In the genomic region with DNA sequence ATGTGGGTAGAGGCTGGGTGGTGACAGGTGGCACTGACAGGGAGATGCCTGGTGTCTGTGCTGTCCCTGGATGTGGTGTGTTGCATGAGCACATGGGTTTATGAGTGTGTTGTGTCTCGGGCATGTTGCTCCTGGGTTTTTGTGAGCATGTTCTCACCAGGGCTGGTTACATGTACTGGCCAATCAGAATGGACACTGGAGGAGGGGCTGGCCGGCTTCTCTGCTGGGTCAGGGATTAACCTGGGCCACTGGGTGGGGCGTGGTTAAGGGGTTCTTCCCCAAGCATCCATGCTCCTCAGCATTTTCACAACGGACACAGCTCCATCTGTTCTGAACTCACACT, we compare ENCODE assay signal across 16 cellular contexts. TPM values are rescaled to one million over a fixed set of nuclear protein-coding genes. Genes with fewer than 3 reads are reported as not detected.
DNase-seq lines count a peak whose midpoint lies in the region; ATAC-seq and TF ChIP-seq lines count a peak whose summit lies in the region.
"Had no signal": no experiment of that assay in that cellular context is flagged by ENCODE, and none has a peak within 500 bp of the region (broad histone marks: within the 10 kb centered on the region; RNA-seq: fewer than 3 reads in every experiment).

No MANE protein-coding gene starts in this region.

- H4K91ac ChIP-seq in mesenchymal stem cell (ENCODE audit: low read length), result no peak overlapping the region

- peak overlapping the region; percentile 62 for H3K27ac Mint-ChIP-seq in T-helper 17 cell
- no peak overlapping the region for H3K27ac Mint-ChIP-seq in effector memory CD8-positive, alpha-beta T cell
- H3K27ac Mint-ChIP-seq: nephron had no signal

- no peaks in the 10 kb centered on the region for H3K9me3 Mint-ChIP-seq in effector memory CD8-positive, alpha-beta T cell
- H3K9me3 Mint-ChIP-seq: activated T-cell treated with anti-CD3 and anti-CD28 coated beads, Interleukin-2, amount 50 U/mL, for 4 hours; nephron had no signal

- H2BK12ac ChIP-seq in mesenchymal stem cell (ENCODE audit: low read length in 2 of 2), result no peak overlapping the region

- no peak overlapping the region for H3K23ac ChIP-seq in mesenchymal stem cell (ENCODE audit: low read length in 2 of 2)

- H3K9me3 ChIP-seq in T-helper 17 cell (ENCODE audit: control insufficient read depth, low read length, poor library complexity, severe bottlenecking) (no peaks in the 10 kb centered on the region), mucosa of descending colon (no peaks in the 10 kb centered on the region), mesenchymal stem cell (ENCODE audit: control insufficient read depth, low read length) (no peaks in the 10 kb centered on the region)
- H3K9me3 ChIP-seq: body of pancreas, ovary, spleen, transverse colon had no signal

- no peak overlapping the region for H2BK5ac ChIP-seq in mesenchymal stem cell (ENCODE audit: low read depth, low read length, poor library complexity, severe bottlenecking)

- H3K36me3 ChIP-seq in H7 (replicated peaks; ENCODE audit: control insufficient read depth, insufficient read depth, low read length), result no peaks in the 10 kb centered on the region
- H3K36me3 ChIP-seq in mucosa of descending colon (ENCODE audit: low read depth), result no peaks in the 10 kb centered on the region
- H3K36me3 ChIP-seq in mesenchymal stem cell (ENCODE audit: control insufficient read depth in 1 of 2, insufficient read depth in 2 of 2, low read depth in 1 of 2, low read length in 2 of 2), result no peaks in the 10 kb centered on the region
- H3K36me3 ChIP-seq: ovary, spleen, transverse colon had no signal

- H3K27me3 ChIP-seq in H7 (ENCODE audit: control insufficient read depth, insufficient read depth, low read length) (no peaks in the 10 kb centered on the region), mesenchymal stem cell (ENCODE audit: control insufficient read depth in 1 of 2, insufficient read depth in 1 of 2, low read length in 2 of 2) (peaks cover 15 to 44% of the 10 kb centered on the region in 2 experiments)
- H3K27me3 ChIP-seq: body of pancreas, ovary, spleen, transverse colon had no signal

- no peak for TF ChIP-seq CTCF in mucosa of descending colon (IDR thresholded peaks at IDR 0.05)

- H2AFZ ChIP-seq in mesenchymal stem cell (ENCODE audit: low read depth, low read length), result no peak overlapping the region

- H3K4me3 ChIP-seq in H7 (ENCODE audit: insufficient read depth, low read depth, low read length), result no peak overlapping the region
- no peak overlapping the region for H3K4me3 ChIP-seq in mucosa of descending colon
- H3K4me3 ChIP-seq in mesenchymal stem cell (ENCODE audit: insufficient read depth in 1 of 2, low read depth in 1 of 2, low read length in 2 of 2), result peak overlapping the region in 1 of 2 experiments; percentile 5
- H3K4me3 ChIP-seq: body of pancreas, ovary, spleen, transverse colon had no signal

- no peak overlapping the region for H3K4me3 Mint-ChIP-seq in T-helper 17 cell
- H3K4me3 Mint-ChIP-seq in effector memory CD8-positive, alpha-beta T cell, result no peak overlapping the region
- H3K4me3 Mint-ChIP-seq: activated T-cell treated with anti-CD3 and anti-CD28 coated beads, Interleukin-2, amount 50 U/mL, for 4 hours; nephron had no signal

- H4K8ac ChIP-seq in mesenchymal stem cell (ENCODE audit: low read length), result no peak overlapping the region

- H2AK5ac ChIP-seq in mesenchymal stem cell (ENCODE audit: low read length, severe bottlenecking), result no peak overlapping the region

- H3K4ac ChIP-seq in mesenchymal stem cell (ENCODE audit: low read depth in 1 of 2, low read length in 2 of 2), result no peak overlapping the region

- no peak overlapping the region for H2BK15ac ChIP-seq in mesenchymal stem cell (ENCODE audit: low read depth, poor library complexity, severe bottlenecking)

- H3K27me3 Mint-ChIP-seq in T-helper 17 cell, result peaks cover 4% of the 10 kb centered on the region
- H3K27me3 Mint-ChIP-seq in effector memory CD8-positive, alpha-beta T cell, result peaks cover 22 to 48% of the 10 kb centered on the region in 2 donors

- ATAC-seq in T-helper 17 cell (no peak), mucosa of descending colon (peak; percentile 6)
- ATAC-seq in effector memory CD8-positive, alpha-beta T cell (replicated peaks), result no peak

- peak overlapping the region in 1 of 2 experiments; percentile 22 for H3K18ac ChIP-seq in mesenchymal stem cell (ENCODE audit: low read depth in 1 of 2, low read length in 2 of 2)

- H3K79me1 ChIP-seq in mesenchymal stem cell (replicated peaks; ENCODE audit: low read length, poor library complexity, severe bottlenecking), result no peaks in the 10 kb centered on the region

- no peak overlapping the region for H3K9ac ChIP-seq in mesenchymal stem cell (ENCODE audit: low read length)

- DNase-seq in D341Med (ENCODE audit: low spot score) (peak; percentile 20), H7 (peak; percentile 20), T-helper 17 cell (no peak), mucosa of descending colon (no peak), OCI-M2 (lab: John Stamatoyannopoulos, UW; ENCODE audit: unreplicated experiment) (no peak), NCI-H2029 treated with DMSO at 0.1 percent for 48 hours (lab: John Stamatoyannopoulos, UW) (no peak), mesenchymal stem cell (no peak)
- no peak for DNase-seq in effector memory CD8-positive, alpha-beta T cell
- DNase-seq: DMS79, NCI-H2081 treated with DMSO at 0.1 percent for 48 hours had no signal

- no peak overlapping the region for H2BK120ac ChIP-seq in mesenchymal stem cell (ENCODE audit: low read depth, low read length)

- H3K4me1 ChIP-seq in mucosa of descending colon (ENCODE audit: low read depth), result no peaks in the 10 kb centered on the region
- H3K4me1 ChIP-seq in mesenchymal stem cell (ENCODE audit: control insufficient read depth, insufficient read depth, low read depth, low read length), result peaks cover 2% of the 10 kb centered on the region

- no peak overlapping the region for H3K4me2 ChIP-seq in mesenchymal stem cell (ENCODE audit: low read length, poor library complexity, severe bottlenecking)

- peaks cover 28% of the 10 kb centered on the region for H3K4me1 Mint-ChIP-seq in T-helper 17 cell
- peaks cover 0 to 8% of the 10 kb centered on the region in 2 donors for H3K4me1 Mint-ChIP-seq in effector memory CD8-positive, alpha-beta T cell (ENCODE audit: low read depth in 2 of 2)
- H3K4me1 Mint-ChIP-seq: nephron had no signal

- 77% methylated on average over 4 of the region's 4 CpGs for WGBS in mesenchymal stem cell

- H3K14ac ChIP-seq in mesenchymal stem cell (ENCODE audit: low read length in 2 of 2), result no peak overlapping the region

- intact Hi-C loops in mucosa of descending colon (cut with DNase I, micrococcal nuclease), result no loop called here

- H3K27ac ChIP-seq in mesenchymal stem cell (ENCODE audit: low read length, poor library complexity, severe bottlenecking), result no peak overlapping the region
- H3K27ac ChIP-seq: body of pancreas, ovary, spleen, transverse colon had no signal

- peaks cover 2% of the 10 kb centered on the region for H3K36me3 Mint-ChIP-seq in T-helper 17 cell (ENCODE audit: low read depth)
- no peaks in the 10 kb centered on the region for H3K36me3 Mint-ChIP-seq in effector memory CD8-positive, alpha-beta T cell (ENCODE audit: insufficient read depth)

RNA-seq across cellular contexts. Expression of a gene that starts 20.8 kb away (rescaled TPM):
- 87.1 and 103 TPM in 2 replicates for total RNA-seq in H7 (2014; rRNA removed; shearing (Covaris generic))
- total RNA-seq in T-helper 17 cell (100 to 1,000 TPM; 114 to 120 TPM), mucosa of descending colon (10 to 100 TPM; 57.8 to 83.5 (median 75.2) TPM)
- polyA plus RNA-seq in mesenchymal stem cell (2013, experiment 1 of 2), result 37.0 TPM
- 37.8 TPM for polyA plus RNA-seq in mesenchymal stem cell (2013, experiment 2 of 2)

Comparison
In these comparisons a context has a peak if more than half of its experiments do, and no peak if none do; other contexts are left out.
1. DNase-seq: peak in D341Med (single experiment) and H7 (single experiment); none in T-helper 17 cell (0 of 3), mucosa of descending colon (0 of 3), OCI-M2 (single experiment), effector memory CD8-positive, alpha-beta T cell (0 of 3), NCI-H2029 treated with DMSO at 0.1 percent for 48 hours (single experiment) and mesenchymal stem cell (single experiment).